In genomic region chr12:122023339-122024131, GRCh38 we compare ENCODE assay signal across 8 cellular contexts. TPM values are rescaled to one million over a fixed set of nuclear protein-coding genes. Genes with fewer than 3 reads are reported as not detected.
DNase-seq lines count a peak whose midpoint lies in the region; ATAC-seq and TF ChIP-seq lines count a peak whose summit lies in the region.

No MANE protein-coding gene starts in this region.

- DNase-seq in COLO668 (lab: John Stamatoyannopoulos, UW; ENCODE audit: unreplicated experiment) (peak; percentile 84), PC-9 (peak in 1 of 2 experiments; percentile 16), choroid plexus epithelial cell (ENCODE audit: low read depth) (peak; percentile 65), inferior parietal cortex (ENCODE audit: extremely low spot score) (peak; percentile 65), skeletal muscle cell (ENCODE audit: low read depth) (peak; percentile 34)

- H2AFZ ChIP-seq in PC-9 = no peak overlapping the region; the same call in 1 of the 2 replicates

- intact Hi-C loops in PC-9 (cut with micrococcal nuclease; ENCODE audit: unreplicated experiment) = no loop called here

- H3K9me3 ChIP-seq in HEK293 (ENCODE audit: control insufficient read depth, insufficient read depth, low read depth, low read length) = no peaks in the 10 kb centered on the region
- no peaks in the 10 kb centered on the region for H3K9me3 ChIP-seq in PC-9 (ENCODE audit: insufficient read depth, low read depth)

- peaks cover 4% of the 10 kb centered on the region for H3K4me1 ChIP-seq in HEK293 (ENCODE audit: control insufficient read depth, insufficient read depth, low read length)
- H3K4me1 ChIP-seq in PC-9 (replicated peaks; ENCODE audit: insufficient read depth) = no peaks in the 10 kb centered on the region; the same call in 1 of the 2 replicates

- ATAC-seq in GM21717 (IDR thresholded peaks at IDR 0.05; ENCODE audit: unreplicated experiment) (no peak), HG02623 (IDR thresholded peaks at IDR 0.05; ENCODE audit: unreplicated experiment) (no peak)

- H3K9me2 ChIP-seq in PC-9 (ENCODE audit: insufficient read depth) = no peaks in the 10 kb centered on the region

- no peaks in the 10 kb centered on the region for H3F3A ChIP-seq in PC-9 (ENCODE audit: insufficient read depth, low read depth)

- no peaks in the 10 kb centered on the region for H4K20me1 ChIP-seq in PC-9 (ENCODE audit: insufficient read depth)

- 0 out of 2 replicates have a peak, but pooled peaks cover 6% of the 10 kb centered on the region for H3K79me2 ChIP-seq in PC-9 (ENCODE audit: low read depth)

- H3K4me3 ChIP-seq in HEK293 (ENCODE audit: low read depth, low read length) (peak overlapping the region; percentile 71), PC-9 (peak overlapping the region; percentile 76; the same call in 1 of the 2 replicates), choroid plexus epithelial cell (ENCODE audit: low read depth, low read length) (peak overlapping the region; percentile 61), skeletal muscle cell (ENCODE audit: low read depth, low read length) (peak overlapping the region; percentile 58)

- peak overlapping the region; percentile 77 for H3K27ac ChIP-seq in HEK293 (ENCODE audit: extremely low read depth, low read depth, low read length)
- H3K27ac ChIP-seq in PC-9 = no peak overlapping the region

- H3K36me3 ChIP-seq in HEK293 (ENCODE audit: control insufficient read depth in 2 of 2, insufficient read depth in 1 of 2, low read length in 2 of 2) = no peaks in the 10 kb centered on the region; a peak in 1 of 3 replicates
- no peaks in the 10 kb centered on the region for H3K36me3 ChIP-seq in PC-9 (ENCODE audit: low read depth)

- H3K27me3 ChIP-seq in PC-9 (ENCODE audit: insufficient read depth, low read depth) = no peaks in the 10 kb centered on the region

- peak overlapping the region; percentile 88 for H3K4me2 ChIP-seq in PC-9

- POLR2A ChIA-PET in HEK293 (lab: Yijun Ruan, JAX) (interaction anchor here (0.6 to 1.8 kb wide), 4 partner anchors 13 to 135 kb away, joined by 3 to 5 read pairs (median 4); partner anchors contain the start of gene PSMD9), PC-9 (lab: Charles Lee; ENCODE audit: unreplicated experiment) (no interaction called here)

- BruUV-seq in PC-9 (replicated peaks; lab: Mats Ljungman, UMichigan) = TSS peak; percentile 46

- TF ChIP-seq CTCF in HEK293 (tag by site-specific recombination; IDR thresholded peaks at IDR 0.05) (no peak), PC-9 (conservative IDR thresholded peaks at IDR 0.05) (no peak), choroid plexus epithelial cell (conservative IDR thresholded peaks at IDR 0.05; ENCODE audit: low read depth, low read length) (peak; percentile 5)

- CTCF ChIA-PET in HEK293 (lab: Yijun Ruan, JAX) (interaction anchor here (0.5 to 1.2 kb wide), 5 partner anchors 13 to 128 kb away, joined by 3 to 4 read pairs (median 3); no protein-coding TSS in a partner anchor), PC-9 (lab: Charles Lee) (no interaction called here)

TF ChIP-seq in HEK293, 187 proteins besides CTCF, POLR2A, EP300 and RAD21 (continues in another document):
- TF ChIP-seq WT1 (tag by site-specific recombination; IDR thresholded peaks at IDR 0.05) (no peak), ZNF623 (tag by site-specific recombination; IDR thresholded peaks at IDR 0.05) (no peak), ZNF175 (tag by site-specific recombination; IDR thresholded peaks at IDR 0.05) (no peak), ZBTB8A (tag by site-specific recombination; IDR thresholded peaks at IDR 0.05) (peak; percentile 16; the same call in 1 of the 2 replicates), ZBTB21 (tag by site-specific recombination; IDR thresholded peaks at IDR 0.05) (no peak), ZNF140 (tag by site-specific recombination; IDR thresholded peaks at IDR 0.05) (no peak), ZSCAN30 (tag by site-specific recombination; IDR thresholded peaks at IDR 0.05) (no peak), KLF10 (tag by site-specific recombination; IDR thresholded peaks at IDR 0.05) (peak; percentile 28; the same call in 1 of the 2 replicates), ZNF394 (tag by site-specific recombination; IDR thresholded peaks at IDR 0.05; ENCODE audit: borderline replicate concordance) (peak; percentile 91), ZNF354C (tag by site-specific recombination; IDR thresholded peaks at IDR 0.05; ENCODE audit: borderline replicate concordance, low read depth) (no peak), IKZF3 (tag by site-specific recombination; IDR thresholded peaks at IDR 0.05) (peak; percentile 7; the same call in 1 of the 2 replicates), PRDM10 (tag by site-specific recombination; IDR thresholded peaks at IDR 0.05) (peak; percentile 96), ZNF335 (tag by site-specific recombination; conservative IDR thresholded peaks at IDR 0.05) (no peak), ZNF660 (tag by site-specific recombination; IDR thresholded peaks at IDR 0.05) (peak; percentile 37), ZXDB (tag by site-specific recombination; IDR thresholded peaks at IDR 0.05) (peak; percentile 26; the same call in 1 of the 2 replicates), ZFHX2 (tag by site-specific recombination; conservative IDR thresholded peaks at IDR 0.05) (peak; percentile 23), FEZF1 (tag by site-specific recombination; IDR thresholded peaks at IDR 0.05) (peak; percentile 92), KLF9 (tag by site-specific recombination; IDR thresholded peaks at IDR 0.05; ENCODE audit: low read depth) (peak; percentile 45; the same call in 1 of the 2 replicates), PBX3 (CRISPR knock-in tag; IDR thresholded peaks at IDR 0.05) (no peak), ZBTB44 (tag by site-specific recombination; IDR thresholded peaks at IDR 0.05) (no peak)
- TF ChIP-seq, protein P1, sequence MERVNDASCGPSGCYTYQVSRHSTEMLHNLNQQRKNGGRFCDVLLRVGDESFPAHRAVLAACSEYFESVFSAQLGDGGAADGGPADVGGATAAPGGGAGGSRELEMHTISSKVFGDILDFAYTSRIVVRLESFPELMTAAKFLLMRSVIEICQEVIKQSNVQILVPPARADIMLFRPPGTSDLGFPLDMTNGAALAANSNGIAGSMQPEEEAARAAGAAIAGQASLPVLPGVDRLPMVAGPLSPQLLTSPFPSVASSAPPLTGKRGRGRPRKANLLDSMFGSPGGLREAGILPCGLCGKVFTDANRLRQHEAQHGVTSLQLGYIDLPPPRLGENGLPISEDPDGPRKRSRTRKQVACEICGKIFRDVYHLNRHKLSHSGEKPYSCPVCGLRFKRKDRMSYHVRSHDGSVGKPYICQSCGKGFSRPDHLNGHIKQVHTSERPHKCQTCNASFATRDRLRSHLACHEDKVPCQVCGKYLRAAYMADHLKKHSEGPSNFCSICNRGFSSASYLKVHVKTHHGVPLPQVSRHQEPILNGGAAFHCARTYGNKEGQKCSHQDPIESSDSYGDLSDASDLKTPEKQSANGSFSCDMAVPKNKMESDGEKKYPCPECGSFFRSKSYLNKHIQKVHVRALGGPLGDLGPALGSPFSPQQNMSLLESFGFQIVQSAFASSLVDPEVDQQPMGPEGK (tag by site-specific recombination; IDR thresholded peaks at IDR 0.05) = peak; percentile 45; the same call in 1 of the 2 replicates

RNA-seq across cellular contexts. Expression of gene BCL7A, which starts 1.9 kb away (rescaled TPM):
- 6.3 and 6.6 TPM in 2 replicates for total RNA-seq in PC-9 (2021)

RNA-seq across cellular contexts. Expression of gene MLXIP, which starts 55.0 kb away (rescaled TPM):
- total RNA-seq in PC-9 (2021) = 62.1 and 83.3 TPM in 2 replicates
